40 cellular contexts compared by ENCODE assay signal in the genomic region with DNA sequence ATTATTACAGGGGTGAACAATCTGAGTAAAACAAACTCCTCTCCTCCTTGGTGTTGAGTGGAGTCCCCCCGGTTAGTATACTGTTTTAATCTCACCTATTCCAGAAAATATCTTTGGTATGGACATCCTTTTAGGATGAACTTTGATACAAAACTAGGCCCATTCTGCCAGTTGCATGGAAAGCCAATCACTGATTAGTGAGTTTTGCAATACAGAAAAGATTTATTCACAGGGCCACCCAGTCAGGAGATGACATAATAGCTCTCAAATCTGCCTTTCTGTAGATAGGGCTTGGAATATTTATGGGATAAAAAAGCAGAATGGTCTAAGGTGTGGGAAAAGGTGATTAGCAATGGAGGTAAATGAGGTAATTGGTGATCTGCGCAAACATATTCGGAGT. TPM values are rescaled to one million over a fixed set of nuclear protein-coding genes. Genes with fewer than 3 reads are reported as not detected.
"Had no signal": no experiment of that assay in that cellular context is flagged by ENCODE, and none has a peak within 500 bp of the region (broad histone marks: within the 10 kb centered on the region; RNA-seq: fewer than 3 reads in every experiment).

No MANE protein-coding gene starts in this region.

- FAIRE-seq: bronchial epithelial cell, TTC549 had no signal

- ATAC-seq: activated CD8-positive, alpha-beta T cell treated with anti-CD3 and anti-CD28 coated beads for 36 hours; activated naive CD8-positive, alpha-beta T cell treated with anti-CD3 and anti-CD28 coated beads, Interleukin-2, amount 50 U/mL, for 24 hours; activated T-cell treated with anti-CD3 and anti-CD28 coated beads, Interleukin-2, amount 50 U/mL, for 4 hours; activated T-cell treated with anti-CD3 and anti-CD28 coated beads, Interleukin-2, amount 50 U/mL, for 72 hours; activated T-helper 17 cell treated with anti-CD3 and anti-CD28 coated beads, Interleukin-2, amount 50 U/mL, for 72 hours had no signal

- H3K9me3 Mint-ChIP-seq: activated B cell treated with CpG ODN at 0.5 μM for 24 hours; activated CD4-positive, alpha-beta T cell treated with anti-CD3 and anti-CD28 coated beads, Interleukin-2, amount 10 ng/mL, durations not matched to agents 24 days and 14 days; activated CD8-positive, alpha-beta T cell treated with anti-CD3 and anti-CD28 coated beads for 36 hours; activated naive CD4-positive, alpha-beta T cell treated with anti-CD3 and anti-CD28 coated beads for 36 hours; activated naive CD8-positive, alpha-beta T cell treated with anti-CD3 and anti-CD28 coated beads, Interleukin-2, amount 10 ng/mL, durations not matched to agents 7 days and 5 days; activated naive CD8-positive, alpha-beta T cell treated with anti-CD3 and anti-CD28 coated beads, Interleukin-2, amount 50 U/mL, for 24 hours; activated T-cell treated with anti-CD3 and anti-CD28 coated beads, Interleukin-2, amount 50 U/mL, for 4 hours; activated T-cell treated with anti-CD3 and anti-CD28 coated beads, Interleukin-2, amount 50 U/mL, for 72 hours; activated T-helper 1 cell treated with anti-CD3 and anti-CD28 coated beads, Interleukin-12 subunit alpha, Interleukin-12 subunit beta, Interleukin-2, Interleukin-4 antibody, amounts not matched to agents 30 ng/mL and 10 ng/mL and 1 ng/mL, durations not matched to agents 14 hours and 24 hours and 36 hours; activated T-helper 17 cell treated with anti-CD3 and anti-CD28 coated beads, Interleukin-2, amount 50 U/mL, for 72 hours; central memory CD8-positive, alpha-beta T cell; T-helper 2 cell treated with Interferon-gamma antibody and Interleukin-4, amounts not matched to agents 5 μg/mL and 100 μg/mL, for 36 hours had no signal

- H3K27me3 ChIP-seq: ascending aorta had no signal

- H3K9me3 ChIP-seq: ascending aorta had no signal

- H3K36me3 Mint-ChIP-seq: activated CD4-positive, alpha-beta memory T cell treated with anti-CD3 and anti-CD28 coated beads for 36 hours; activated naive CD8-positive, alpha-beta T cell; activated naive CD8-positive, alpha-beta T cell treated with anti-CD3 and anti-CD28 coated beads, Interleukin-2, amount 10 ng/mL, durations not matched to agents 7 days and 5 days; brain had no signal

- H3K36me3 ChIP-seq: ascending aorta, cardiac muscle cell had no signal

- DNase-seq: activated B cell treated with CpG ODN at 0.5 μM for 24 hours; activated CD4-positive, alpha-beta memory T cell treated with anti-CD3 and anti-CD28 coated beads for 36 hours; activated CD4-positive, alpha-beta T cell treated with anti-CD3 and anti-CD28 coated beads for 4 hours; activated CD4-positive, alpha-beta T cell treated with anti-CD3 and anti-CD28 coated beads, Interleukin-2, amount 10 ng/mL, durations not matched to agents 24 days and 14 days; activated CD4-positive, alpha-beta T cell treated with anti-CD3 and anti-CD28 coated beads, Interleukin-2, amount 50 U/mL, for 1 hour; activated CD4-positive, alpha-beta T cell treated with anti-CD3 and anti-CD28 coated beads, Interleukin-2, amount 50 U/mL, for 4 hours; activated CD4-positive, CD25-positive, alpha-beta regulatory T cell treated with anti-CD3 and anti-CD28 coated beads, Interleukin-2, amount 50 U/mL, for 72 hours; activated CD8-positive, alpha-beta memory T cell treated with anti-CD3 and anti-CD28 coated beads, Interleukin-2, amount 50 U/mL, for 4 hours; activated CD8-positive, alpha-beta T cell treated with anti-CD3 and anti-CD28 coated beads for 36 hours; activated effector memory CD4-positive, alpha-beta T cell treated with anti-CD3 and anti-CD28 coated beads, Interleukin-2, amount 50 U/mL, for 16 hours; activated gamma-delta T cell treated with Interleukin-2 at 50 U/mL for 16 hours; activated naive CD4-positive, alpha-beta T cell; activated naive CD4-positive, alpha-beta T cell treated with anti-CD3 and anti-CD28 coated beads for 36 hours; activated naive CD8-positive, alpha-beta T cell treated with anti-CD3 and anti-CD28 coated beads, Interleukin-2, amount 10 ng/mL, durations not matched to agents 7 days and 5 days; activated naive CD8-positive, alpha-beta T cell treated with anti-CD3 and anti-CD28 coated beads, Interleukin-2, amount 50 U/mL, for 24 hours; activated T-cell treated with anti-CD3 and anti-CD28 coated beads for 4 hours; activated T-cell treated with anti-CD3 and anti-CD28 coated beads, Interleukin-2, amount 50 U/mL, for 1 hour; activated T-cell treated with anti-CD3 and anti-CD28 coated beads, Interleukin-2, amount 50 U/mL, for 4 hours; activated T-cell treated with anti-CD3 and anti-CD28 coated beads, Interleukin-2, amount 50 U/mL, for 72 hours; amygdala; anterior cingulate cortex; caudate nucleus; SW 1271; T-helper 1 cell; T-helper 2 cell; T-helper 9 cell had no signal

- H3K4me1 Mint-ChIP-seq: activated B cell treated with CpG ODN at 0.5 μM for 24 hours; activated CD4-positive, alpha-beta T cell treated with anti-CD3 and anti-CD28 coated beads, Interleukin-2, amount 10 ng/mL, durations not matched to agents 24 days and 14 days; activated naive CD4-positive, alpha-beta T cell treated with anti-CD3 and anti-CD28 coated beads, Interleukin-2, amount 50 U/mL, for 24 hours; activated naive CD8-positive, alpha-beta T cell treated with anti-CD3 and anti-CD28 coated beads, Interleukin-2, amount 10 ng/mL, durations not matched to agents 7 days and 5 days; activated naive CD8-positive, alpha-beta T cell treated with anti-CD3 and anti-CD28 coated beads, Interleukin-2, amount 50 U/mL, for 24 hours; activated T-helper 17 cell treated with anti-CD3 and anti-CD28 coated beads, Interleukin-2, amount 50 U/mL, for 72 hours; brain; central memory CD8-positive, alpha-beta T cell had no signal

- H3K27ac ChIP-seq: ascending aorta, cardiac muscle cell, VCaP had no signal

- H3K4me3 ChIP-seq: ascending aorta, cardiac muscle cell had no signal

- H3K4me3 Mint-ChIP-seq: activated B cell treated with CpG ODN at 0.5 μM for 24 hours; activated CD4-positive, alpha-beta memory T cell treated with anti-CD3 and anti-CD28 coated beads for 36 hours; activated CD4-positive, alpha-beta T cell treated with anti-CD3 and anti-CD28 coated beads, Interleukin-2, amount 10 ng/mL, durations not matched to agents 24 days and 14 days; activated CD8-positive, alpha-beta T cell treated with anti-CD3 and anti-CD28 coated beads for 36 hours; activated naive CD4-positive, alpha-beta T cell treated with anti-CD3 and anti-CD28 coated beads for 36 hours; activated naive CD4-positive, alpha-beta T cell treated with anti-CD3 and anti-CD28 coated beads, Interleukin-2, amount 50 U/mL, for 24 hours; activated naive CD8-positive, alpha-beta T cell; activated naive CD8-positive, alpha-beta T cell treated with anti-CD3 and anti-CD28 coated beads, Interleukin-2, amount 10 ng/mL, durations not matched to agents 7 days and 5 days; activated naive CD8-positive, alpha-beta T cell treated with anti-CD3 and anti-CD28 coated beads, Interleukin-2, amount 50 U/mL, for 24 hours; activated T-cell treated with anti-CD3 and anti-CD28 coated beads, Interleukin-2, amount 50 U/mL, for 4 hours; activated T-cell treated with anti-CD3 and anti-CD28 coated beads, Interleukin-2, amount 50 U/mL, for 72 hours; activated T-helper 1 cell treated with anti-CD3 and anti-CD28 coated beads, Interleukin-12 subunit alpha, Interleukin-12 subunit beta, Interleukin-2, Interleukin-4 antibody, amounts not matched to agents 30 ng/mL and 10 ng/mL and 1 ng/mL, durations not matched to agents 14 hours and 24 hours and 36 hours; activated T-helper 17 cell treated with anti-CD3 and anti-CD28 coated beads, Interleukin-2, amount 50 U/mL, for 72 hours; brain; central memory CD8-positive, alpha-beta T cell; T-helper 1 cell treated with Interleukin-12 subunit alpha and Interleukin-12 subunit beta and Interleukin-4 antibody, amounts not matched to agents 30 μg/mL and 1 μg/mL, for 36 hours; T-helper 2 cell treated with Interferon-gamma antibody and Interleukin-4, amounts not matched to agents 5 μg/mL and 100 μg/mL, for 36 hours had no signal

- H3K27ac Mint-ChIP-seq: activated B cell treated with CpG ODN at 0.5 μM for 24 hours; activated CD4-positive, alpha-beta memory T cell treated with anti-CD3 and anti-CD28 coated beads for 36 hours; activated CD4-positive, alpha-beta T cell treated with anti-CD3 and anti-CD28 coated beads, Interleukin-2, amount 10 ng/mL, durations not matched to agents 24 days and 14 days; activated CD8-positive, alpha-beta T cell treated with anti-CD3 and anti-CD28 coated beads for 36 hours; activated naive CD4-positive, alpha-beta T cell treated with anti-CD3 and anti-CD28 coated beads for 36 hours; activated naive CD4-positive, alpha-beta T cell treated with anti-CD3 and anti-CD28 coated beads, Interleukin-2, amount 50 U/mL, for 24 hours; activated naive CD8-positive, alpha-beta T cell; activated naive CD8-positive, alpha-beta T cell treated with anti-CD3 and anti-CD28 coated beads, Interleukin-2, amount 10 ng/mL, durations not matched to agents 7 days and 5 days; activated naive CD8-positive, alpha-beta T cell treated with anti-CD3 and anti-CD28 coated beads, Interleukin-2, amount 50 U/mL, for 24 hours; activated T-cell treated with anti-CD3 and anti-CD28 coated beads, Interleukin-2, amount 50 U/mL, for 72 hours; activated T-helper 1 cell treated with anti-CD3 and anti-CD28 coated beads, Interleukin-12 subunit alpha, Interleukin-12 subunit beta, Interleukin-2, Interleukin-4 antibody, amounts not matched to agents 30 ng/mL and 10 ng/mL and 1 ng/mL, durations not matched to agents 14 hours and 24 hours and 36 hours; activated T-helper 17 cell treated with anti-CD3 and anti-CD28 coated beads, Interleukin-2, amount 50 U/mL, for 72 hours; brain; T-helper 1 cell treated with Interleukin-12 subunit alpha and Interleukin-12 subunit beta and Interleukin-4 antibody, amounts not matched to agents 30 μg/mL and 1 μg/mL, for 36 hours; T-helper 2 cell treated with Interferon-gamma antibody and Interleukin-4, amounts not matched to agents 5 μg/mL and 100 μg/mL, for 36 hours had no signal

- H3K4me1 ChIP-seq: ascending aorta had no signal

RNA-seq across cellular contexts. Expression of gene SLC22A25, which starts 30.3 kb away (rescaled TPM):
- total RNA-seq: activated B cell treated with CpG ODN at 0.5 μM for 24 hours; activated CD4-positive, alpha-beta memory T cell treated with anti-CD3 and anti-CD28 coated beads for 36 hours; activated CD4-positive, alpha-beta T cell treated with anti-CD3 and anti-CD28 coated beads, Interleukin-2, amount 10 ng/mL, durations not matched to agents 24 days and 14 days; activated CD8-positive, alpha-beta memory T cell treated with anti-CD3 and anti-CD28 coated beads for 36 hours; activated CD8-positive, alpha-beta T cell treated with anti-CD3 and anti-CD28 coated beads for 36 hours; activated naive CD4-positive, alpha-beta T cell treated with anti-CD3 and anti-CD28 coated beads for 36 hours; activated naive CD8-positive, alpha-beta T cell treated with anti-CD3 and anti-CD28 coated beads, Interleukin-2, amount 10 ng/mL, durations not matched to agents 7 days and 5 days; activated T-cell treated with anti-CD3 and anti-CD28 coated beads, Interleukin-2, amount 50 U/mL, for 4 hours; activated T-cell treated with anti-CD3 and anti-CD28 coated beads, Interleukin-2, amount 50 U/mL, for 72 hours; activated T-helper 1 cell treated with anti-CD3 and anti-CD28 coated beads, Interleukin-12 subunit alpha, Interleukin-12 subunit beta, Interleukin-2, Interleukin-4 antibody, amounts not matched to agents 30 ng/mL and 10 ng/mL and 1 ng/mL, durations not matched to agents 14 hours and 24 hours and 36 hours; activated T-helper 17 cell treated with anti-CD3 and anti-CD28 coated beads, Interleukin-2, amount 50 U/mL, for 72 hours; ascending aorta; bronchial epithelial cell; cardiac muscle cell had no signal
